ENCODE assay signal across 1 cellular context in the genomic region with DNA sequence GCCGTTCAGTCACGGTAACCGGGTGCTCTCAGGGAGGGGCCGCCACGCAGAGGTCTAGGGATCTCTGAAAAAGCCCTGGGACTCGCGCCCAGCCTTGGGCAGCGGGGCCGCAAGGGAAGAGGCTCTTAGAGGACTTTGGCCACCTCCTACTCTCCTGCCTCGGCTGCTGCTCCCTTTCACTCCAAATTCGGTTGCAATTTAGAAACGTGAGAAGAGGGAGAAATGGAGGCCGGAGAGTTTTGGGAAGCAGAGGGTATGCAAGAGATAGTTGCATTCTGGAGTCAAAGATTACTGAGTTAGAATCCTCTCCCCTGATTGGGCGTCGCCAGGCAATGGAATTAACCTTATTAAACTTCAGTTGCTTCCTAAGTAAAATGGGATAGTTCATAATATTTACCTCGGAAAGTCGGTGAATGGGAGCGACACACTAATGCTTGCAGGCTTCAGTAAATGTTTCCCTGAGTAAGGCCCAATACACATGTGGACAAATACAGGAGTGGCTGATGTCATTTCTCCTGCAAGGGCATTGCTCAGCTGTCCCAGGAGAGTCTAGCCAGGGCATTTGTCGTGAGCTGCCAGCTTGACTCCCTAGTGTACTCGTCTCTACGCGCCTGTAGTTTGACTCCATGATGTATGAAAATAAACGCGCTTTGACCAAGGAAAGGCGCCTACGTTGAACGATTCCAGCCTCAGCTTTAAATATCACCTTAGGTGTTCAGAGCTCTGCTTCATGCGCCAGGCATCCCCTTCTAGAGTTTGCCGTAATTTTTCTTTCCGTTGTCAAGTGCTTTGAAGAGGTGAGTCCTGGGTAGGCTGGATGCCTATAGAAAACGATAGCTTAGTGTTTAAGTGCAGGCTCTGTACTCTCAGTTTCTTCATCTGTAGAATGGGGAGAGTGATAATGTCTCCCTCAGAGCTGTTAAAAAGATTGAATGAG.
A peak's percentile ranks its signal among the peaks of the same experiment; 100 is the strongest.
TF ChIP-seq lines count a peak whose summit lies in the region.

No MANE protein-coding gene starts in this region.

TF ChIP-seq in K562, 482 proteins besides CTCF, POLR2A, EP300 and RAD21 (continued from another document and continues in another):
- TF ChIP-seq MGA (IDR thresholded peaks at IDR 0.05), result no peak
- TF ChIP-seq BCOR (IDR thresholded peaks at IDR 0.05), result peak; percentile 96
- no peak for TF ChIP-seq MTA2 (IDR thresholded peaks at IDR 0.05; ENCODE audit: low read depth)
- no peak for TF ChIP-seq KLF10 (CRISPR knock-in tag; IDR thresholded peaks at IDR 0.05)
- TF ChIP-seq ZNF436 (CRISPR knock-in tag; IDR thresholded peaks at IDR 0.05), result no peak
- no peak for TF ChIP-seq STAT5B (CRISPR knock-in tag; IDR thresholded peaks at IDR 0.05)
- TF ChIP-seq, protein P1, sequence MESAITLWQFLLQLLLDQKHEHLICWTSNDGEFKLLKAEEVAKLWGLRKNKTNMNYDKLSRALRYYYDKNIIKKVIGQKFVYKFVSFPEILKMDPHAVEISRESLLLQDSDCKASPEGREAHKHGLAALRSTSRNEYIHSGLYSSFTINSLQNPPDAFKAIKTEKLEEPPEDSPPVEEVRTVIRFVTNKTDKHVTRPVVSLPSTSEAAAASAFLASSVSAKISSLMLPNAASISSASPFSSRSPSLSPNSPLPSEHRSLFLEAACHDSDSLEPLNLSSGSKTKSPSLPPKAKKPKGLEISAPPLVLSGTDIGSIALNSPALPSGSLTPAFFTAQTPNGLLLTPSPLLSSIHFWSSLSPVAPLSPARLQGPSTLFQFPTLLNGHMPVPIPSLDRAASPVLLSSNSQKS (CRISPR knock-in tag; IDR thresholded peaks at IDR 0.05), result no peak
- TF ChIP-seq, protein P2, sequence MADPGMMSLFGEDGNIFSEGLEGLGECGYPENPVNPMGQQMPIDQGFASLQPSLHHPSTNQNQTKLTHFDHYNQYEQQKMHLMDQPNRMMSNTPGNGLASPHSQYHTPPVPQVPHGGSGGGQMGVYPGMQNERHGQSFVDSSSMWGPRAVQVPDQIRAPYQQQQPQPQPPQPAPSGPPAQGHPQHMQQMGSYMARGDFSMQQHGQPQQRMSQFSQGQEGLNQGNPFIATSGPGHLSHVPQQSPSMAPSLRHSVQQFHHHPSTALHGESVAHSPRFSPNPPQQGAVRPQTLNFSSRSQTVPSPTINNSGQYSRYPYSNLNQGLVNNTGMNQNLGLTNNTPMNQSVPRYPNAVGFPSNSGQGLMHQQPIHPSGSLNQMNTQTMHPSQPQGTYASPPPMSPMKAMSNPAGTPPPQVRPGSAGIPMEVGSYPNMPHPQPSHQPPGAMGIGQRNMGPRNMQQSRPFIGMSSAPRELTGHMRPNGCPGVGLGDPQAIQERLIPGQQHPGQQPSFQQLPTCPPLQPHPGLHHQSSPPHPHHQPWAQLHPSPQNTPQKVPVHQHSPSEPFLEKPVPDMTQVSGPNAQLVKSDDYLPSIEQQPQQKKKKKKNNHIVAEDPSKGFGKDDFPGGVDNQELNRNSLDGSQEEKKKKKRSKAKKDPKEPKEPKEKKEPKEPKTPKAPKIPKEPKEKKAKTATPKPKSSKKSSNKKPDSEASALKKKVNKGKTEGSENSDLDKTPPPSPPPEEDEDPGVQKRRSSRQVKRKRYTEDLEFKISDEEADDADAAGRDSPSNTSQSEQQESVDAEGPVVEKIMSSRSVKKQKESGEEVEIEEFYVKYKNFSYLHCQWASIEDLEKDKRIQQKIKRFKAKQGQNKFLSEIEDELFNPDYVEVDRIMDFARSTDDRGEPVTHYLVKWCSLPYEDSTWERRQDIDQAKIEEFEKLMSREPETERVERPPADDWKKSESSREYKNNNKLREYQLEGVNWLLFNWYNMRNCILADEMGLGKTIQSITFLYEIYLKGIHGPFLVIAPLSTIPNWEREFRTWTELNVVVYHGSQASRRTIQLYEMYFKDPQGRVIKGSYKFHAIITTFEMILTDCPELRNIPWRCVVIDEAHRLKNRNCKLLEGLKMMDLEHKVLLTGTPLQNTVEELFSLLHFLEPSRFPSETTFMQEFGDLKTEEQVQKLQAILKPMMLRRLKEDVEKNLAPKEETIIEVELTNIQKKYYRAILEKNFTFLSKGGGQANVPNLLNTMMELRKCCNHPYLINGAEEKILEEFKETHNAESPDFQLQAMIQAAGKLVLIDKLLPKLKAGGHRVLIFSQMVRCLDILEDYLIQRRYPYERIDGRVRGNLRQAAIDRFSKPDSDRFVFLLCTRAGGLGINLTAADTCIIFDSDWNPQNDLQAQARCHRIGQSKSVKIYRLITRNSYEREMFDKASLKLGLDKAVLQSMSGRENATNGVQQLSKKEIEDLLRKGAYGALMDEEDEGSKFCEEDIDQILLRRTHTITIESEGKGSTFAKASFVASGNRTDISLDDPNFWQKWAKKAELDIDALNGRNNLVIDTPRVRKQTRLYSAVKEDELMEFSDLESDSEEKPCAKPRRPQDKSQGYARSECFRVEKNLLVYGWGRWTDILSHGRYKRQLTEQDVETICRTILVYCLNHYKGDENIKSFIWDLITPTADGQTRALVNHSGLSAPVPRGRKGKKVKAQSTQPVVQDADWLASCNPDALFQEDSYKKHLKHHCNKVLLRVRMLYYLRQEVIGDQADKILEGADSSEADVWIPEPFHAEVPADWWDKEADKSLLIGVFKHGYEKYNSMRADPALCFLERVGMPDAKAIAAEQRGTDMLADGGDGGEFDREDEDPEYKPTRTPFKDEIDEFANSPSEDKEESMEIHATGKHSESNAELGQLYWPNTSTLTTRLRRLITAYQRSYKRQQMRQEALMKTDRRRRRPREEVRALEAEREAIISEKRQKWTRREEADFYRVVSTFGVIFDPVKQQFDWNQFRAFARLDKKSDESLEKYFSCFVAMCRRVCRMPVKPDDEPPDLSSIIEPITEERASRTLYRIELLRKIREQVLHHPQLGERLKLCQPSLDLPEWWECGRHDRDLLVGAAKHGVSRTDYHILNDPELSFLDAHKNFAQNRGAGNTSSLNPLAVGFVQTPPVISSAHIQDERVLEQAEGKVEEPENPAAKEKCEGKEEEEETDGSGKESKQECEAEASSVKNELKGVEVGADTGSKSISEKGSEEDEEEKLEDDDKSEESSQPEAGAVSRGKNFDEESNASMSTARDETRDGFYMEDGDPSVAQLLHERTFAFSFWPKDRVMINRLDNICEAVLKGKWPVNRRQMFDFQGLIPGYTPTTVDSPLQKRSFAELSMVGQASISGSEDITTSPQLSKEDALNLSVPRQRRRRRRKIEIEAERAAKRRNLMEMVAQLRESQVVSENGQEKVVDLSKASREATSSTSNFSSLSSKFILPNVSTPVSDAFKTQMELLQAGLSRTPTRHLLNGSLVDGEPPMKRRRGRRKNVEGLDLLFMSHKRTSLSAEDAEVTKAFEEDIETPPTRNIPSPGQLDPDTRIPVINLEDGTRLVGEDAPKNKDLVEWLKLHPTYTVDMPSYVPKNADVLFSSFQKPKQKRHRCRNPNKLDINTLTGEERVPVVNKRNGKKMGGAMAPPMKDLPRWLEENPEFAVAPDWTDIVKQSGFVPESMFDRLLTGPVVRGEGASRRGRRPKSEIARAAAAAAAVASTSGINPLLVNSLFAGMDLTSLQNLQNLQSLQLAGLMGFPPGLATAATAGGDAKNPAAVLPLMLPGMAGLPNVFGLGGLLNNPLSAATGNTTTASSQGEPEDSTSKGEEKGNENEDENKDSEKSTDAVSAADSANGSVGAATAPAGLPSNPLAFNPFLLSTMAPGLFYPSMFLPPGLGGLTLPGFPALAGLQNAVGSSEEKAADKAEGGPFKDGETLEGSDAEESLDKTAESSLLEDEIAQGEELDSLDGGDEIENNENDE (IDR thresholded peaks at IDR 0.05; ENCODE audit: low read depth, low read length), result no peak
- TF ChIP-seq ZNF134 (CRISPR knock-in tag; conservative IDR thresholded peaks at IDR 0.05), result no peak
- no peak for TF ChIP-seq CREM (IDR thresholded peaks at IDR 0.05; ENCODE audit: low read depth)
- TF ChIP-seq ZNF518B (CRISPR knock-in tag; IDR thresholded peaks at IDR 0.05), result no peak
- TF ChIP-seq NR4A1 (CRISPR knock-in tag; IDR thresholded peaks at IDR 0.05), result 0 out of 2 replicates have a peak, but pooled peaks have one; percentile 70
- TF ChIP-seq NR4A1 (tag; IDR thresholded peaks at IDR 0.05), result no peak
- TF ChIP-seq, protein P3, sequence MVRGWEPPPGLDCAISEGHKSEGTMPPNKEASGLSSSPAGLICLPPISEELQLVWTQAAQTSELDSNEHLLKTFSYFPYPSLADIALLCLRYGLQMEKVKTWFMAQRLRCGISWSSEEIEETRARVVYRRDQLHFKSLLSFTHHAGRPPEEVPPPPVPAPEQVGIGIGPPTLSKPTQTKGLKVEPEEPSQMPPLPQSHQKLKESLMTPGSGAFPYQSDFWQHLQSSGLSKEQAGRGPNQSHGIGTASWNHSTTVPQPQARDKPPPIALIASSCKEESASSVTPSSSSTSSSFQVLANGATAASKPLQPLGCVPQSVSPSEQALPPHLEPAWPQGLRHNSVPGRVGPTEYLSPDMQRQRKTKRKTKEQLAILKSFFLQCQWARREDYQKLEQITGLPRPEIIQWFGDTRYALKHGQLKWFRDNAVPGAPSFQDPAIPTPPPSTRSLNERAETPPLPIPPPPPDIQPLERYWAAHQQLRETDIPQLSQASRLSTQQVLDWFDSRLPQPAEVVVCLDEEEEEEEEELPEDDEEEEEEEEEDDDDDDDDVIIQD (CRISPR knock-in tag; IDR thresholded peaks at IDR 0.05), result no peak
